22 cellular contexts compared by ENCODE assay signal in the genomic region with DNA sequence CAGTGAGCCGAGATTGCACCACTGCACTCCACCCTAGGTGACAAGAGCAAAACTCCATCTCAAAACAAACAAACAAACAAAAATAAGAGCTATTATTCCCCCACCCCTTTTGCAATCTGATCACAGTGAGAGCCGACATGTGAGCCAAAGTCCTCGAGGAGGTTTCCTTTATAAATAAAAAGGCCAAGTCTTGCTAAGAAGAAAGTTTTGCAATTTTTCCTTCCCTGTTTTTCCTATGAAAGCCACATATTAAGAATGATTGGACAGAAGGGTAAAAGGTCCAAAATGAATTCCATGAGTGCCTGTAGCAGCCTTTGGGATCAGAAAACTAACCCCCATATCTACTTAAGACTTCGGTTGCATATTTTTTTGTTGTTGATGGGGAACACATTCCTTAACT.
DNase-seq lines count a peak whose midpoint lies in the region; ATAC-seq, FAIRE-seq and TF ChIP-seq lines count a peak whose summit lies in the region.
"Had no signal": no experiment of that assay in that cellular context is flagged by ENCODE, and none has a peak within 500 bp of the region (broad histone marks: within the 10 kb centered on the region; RNA-seq: fewer than 3 reads in every experiment).

No MANE protein-coding gene starts in this region.

- no peak overlapping the region for H2AFZ ChIP-seq in HepG2 (ENCODE audit: low read length)

- BruUV-seq in HepG2 (replicated peaks; lab: Mats Ljungman, UMichigan) = no TSS peak

- TF ChIP-seq CTCF in liver (IDR thresholded peaks at IDR 0.05; ENCODE audit: low read depth, low read length, missing input control) = no peak
- no peak for TF ChIP-seq CTCF in HepG2 (CRISPR knock-in tag; IDR thresholded peaks at IDR 0.05)
- no peak for TF ChIP-seq CTCF in fibroblast of villous mesenchyme (IDR thresholded peaks at IDR 0.05; ENCODE audit: insufficient read depth, low read depth, low read length)

- TF ChIP-seq RAD21 in liver (IDR thresholded peaks at IDR 0.05) (no peak), HepG2 (CRISPR knock-in tag; IDR thresholded peaks at IDR 0.05) (no peak)

- TF ChIP-seq POLR2A in HepG2 (IDR thresholded peaks at IDR 0.05; ENCODE audit: insufficient read depth in 1 of 2, low read depth in 2 of 2, low read length in 2 of 2) = no peak

- no peak for DNase-seq in HepG2 (ENCODE audit: low spot score)
- peak; percentile 85 for DNase-seq in fibroblast of villous mesenchyme (ENCODE audit: low read depth)
- DNase-seq in NCI-H1436 treated with DMSO at 0.1 percent for 48 hours (lab: John Stamatoyannopoulos, UW) = no peak
- DNase-seq in stimulated activated naive CD8-positive, alpha-beta T cell treated with anti-CD3 and anti-CD28 coated beads, Interleukin-15, Interleukin-2, amounts not matched to agents 100 U/mL and 50 U/mL, for 24 hours = no peak
- DNase-seq in HuH-7 (ENCODE audit: low spot score) = no peak
- DNase-seq: BE2C; CD4-positive, CD25-positive, alpha-beta regulatory T cell; COR-L47; DMS 273 treated with DMSO at 0.1 percent for 48 hours; DND-41; Kasumi-1; MM.1S; NCI-H1092; NCI-H146; NCI-H2081; NCI-H2171 treated with DMSO at 0.1 percent for 48 hours; NCI-H446; NCI-H526 treated with DMSO at 0.1 percent for 48 hours had no signal

- FAIRE-seq in HepG2 (lab: Jason Lieb, UNC) = no peak

- WGBS in liver = 45% methylated on average over 4 of the region's 4 CpGs
- 0% methylated on average over 4 of the region's 4 CpGs for WGBS in HepG2 (ENCODE audit: low lambda C conversion rate)

- H3K9ac ChIP-seq in liver (ENCODE audit: low read depth in 1 of 2, low read length in 2 of 2) (no peak overlapping the region), HepG2 (ENCODE audit: insufficient read depth, low read depth, low read length) (no peak overlapping the region)

- ATAC-seq in HepG2 (no peak), GM19455 (IDR thresholded peaks at IDR 0.05; ENCODE audit: unreplicated experiment) (no peak)
- no peak for ATAC-seq in stimulated activated naive CD8-positive, alpha-beta T cell treated with anti-CD3 and anti-CD28 coated beads, Interleukin-15, Interleukin-2, amounts not matched to agents 100 U/mL and 50 U/mL, for 24 hours
- ATAC-seq: Panc1 had no signal

- CTCF ChIA-PET in HepG2 (lab: Yijun Ruan, JAX; ENCODE audit: low intra/inter-chr PET ratio, low total read pairs) = no interaction called here

- no peak overlapping the region for H3K4me3 ChIP-seq in liver (ENCODE audit: low read depth in 1 of 3, low read length in 3 of 3)
- H3K4me3 ChIP-seq in HepG2 (replicated peaks in 1 of 3; ENCODE audit: insufficient read depth in 1 of 3, low read depth in 2 of 3, low read length in 3 of 3) = no peak overlapping the region
- no peak overlapping the region for H3K4me3 ChIP-seq in fibroblast of villous mesenchyme (ENCODE audit: low read depth, low read length)
- no peak overlapping the region for H3K4me3 ChIP-seq in skin epidermis

- no peaks in the 10 kb centered on the region for H3K79me2 ChIP-seq in HepG2 (ENCODE audit: insufficient read depth, low read length)

- in situ Hi-C loops in HepG2 (cut with HindIII; ENCODE audit: extremely low pct_ligation_motif_present, low pct_unique_long_range_greater_than_20kb) = no loop called here

- TF ChIP-seq EP300 in HepG2 (IDR thresholded peaks at IDR 0.05; ENCODE audit: low read depth in 2 of 2, low read length in 2 of 2) (no peak), HepG2 (CRISPR knock-in tag; IDR thresholded peaks at IDR 0.05; ENCODE audit: borderline replicate concordance) (no peak)

- no peaks in the 10 kb centered on the region for H4K20me1 ChIP-seq in HepG2 (ENCODE audit: insufficient read depth, low read length)

- H3K4me1 ChIP-seq in liver (ENCODE audit: control insufficient read depth in 4 of 4, insufficient read depth in 4 of 4, low read length in 3 of 4) = peaks cover 0 to 29% (median 20%) of the 10 kb centered on the region in 4 donors
- no peaks in the 10 kb centered on the region for H3K4me1 ChIP-seq in HepG2 (ENCODE audit: insufficient read depth, low read length)

- POLR2A ChIA-PET in HepG2 (lab: Yijun Ruan, JAX) = no interaction called here

- H3K36me3 ChIP-seq in liver (ENCODE audit: control insufficient read depth in 4 of 4, insufficient read depth in 3 of 4, low read depth in 1 of 4, low read length in 3 of 4) (no peaks in the 10 kb centered on the region), HepG2 (replicated peaks in 1 of 2; ENCODE audit: control insufficient read depth in 1 of 2, insufficient read depth in 2 of 2, low read length in 2 of 2) (no peaks in the 10 kb centered on the region)

- intact Hi-C loops in HepG2 (cut with micrococcal nuclease; ENCODE audit: unreplicated experiment) = no loop called here

- H3K9me3 ChIP-seq in liver (ENCODE audit: control insufficient read depth in 4 of 4, low read length in 3 of 4) (no peaks in the 10 kb centered on the region), HepG2 (ENCODE audit: low read length) (no peaks in the 10 kb centered on the region)
- H3K9me3 ChIP-seq: BE2C had no signal

- H3K27me3 ChIP-seq in liver (ENCODE audit: control insufficient read depth in 4 of 4, insufficient read depth in 4 of 4, low read length in 3 of 4) (no peaks in the 10 kb centered on the region), HepG2 (ENCODE audit: control insufficient read depth in 1 of 2, insufficient read depth in 2 of 2, low read length in 2 of 2) (peaks cover 0 to 4% of the 10 kb centered on the region in 2 experiments; a peak in 1 of 5 replicates)
- H3K27me3 ChIP-seq: BE2C had no signal

- H3K27ac ChIP-seq in liver (ENCODE audit: low read depth in 1 of 2, low read length in 2 of 2) = no peak overlapping the region
- no peak overlapping the region for H3K27ac ChIP-seq in HepG2 (ENCODE audit: extremely low read length, insufficient read depth, low read length)
- H3K27ac ChIP-seq in skin epidermis = peak overlapping the region in 16 of 21 experiments; percentile 13 to 72 (median 53)

- H3K4me2 ChIP-seq in HepG2 (ENCODE audit: low read depth, low read length) = no peak overlapping the region

TF ChIP-seq in liver, 16 proteins besides CTCF, POLR2A, EP300 and RAD21:
- TF ChIP-seq NR2F2 (IDR thresholded peaks at IDR 0.05) (peak; percentile 43), FOXA2 (IDR thresholded peaks at IDR 0.05) (no peak)
TF ChIP-seq in liver: peak in this region for 1.

TF ChIP-seq in HepG2, 621 proteins besides CTCF, POLR2A, EP300 and RAD21:
- TF ChIP-seq BHLHE40 (IDR thresholded peaks at IDR 0.05; ENCODE audit: low read length) (no peak), ZNF282 (IDR thresholded peaks at IDR 0.05; ENCODE audit: partially characterized antibody) (no peak), ZNF549 (CRISPR knock-in tag; IDR thresholded peaks at IDR 0.05) (no peak), ZNF75D (CRISPR knock-in tag; IDR thresholded peaks at IDR 0.05; ENCODE audit: borderline replicate concordance) (no peak), ZNF20 (CRISPR knock-in tag; IDR thresholded peaks at IDR 0.05) (no peak), ZNF850 (CRISPR knock-in tag; conservative IDR thresholded peaks at IDR 0.05) (no peak), KLF16 (CRISPR knock-in tag; IDR thresholded peaks at IDR 0.05) (no peak)
TF ChIP-seq in HepG2: peak in this region for 0.

Comparison
In these comparisons a context has a peak if more than half of its experiments do, and no peak if none do; other contexts are left out.
1. H3K27ac ChIP-seq: peak in skin epidermis (16 of 21); none in liver (0 of 2) and HepG2 (single experiment).